In the genomic region with DNA sequence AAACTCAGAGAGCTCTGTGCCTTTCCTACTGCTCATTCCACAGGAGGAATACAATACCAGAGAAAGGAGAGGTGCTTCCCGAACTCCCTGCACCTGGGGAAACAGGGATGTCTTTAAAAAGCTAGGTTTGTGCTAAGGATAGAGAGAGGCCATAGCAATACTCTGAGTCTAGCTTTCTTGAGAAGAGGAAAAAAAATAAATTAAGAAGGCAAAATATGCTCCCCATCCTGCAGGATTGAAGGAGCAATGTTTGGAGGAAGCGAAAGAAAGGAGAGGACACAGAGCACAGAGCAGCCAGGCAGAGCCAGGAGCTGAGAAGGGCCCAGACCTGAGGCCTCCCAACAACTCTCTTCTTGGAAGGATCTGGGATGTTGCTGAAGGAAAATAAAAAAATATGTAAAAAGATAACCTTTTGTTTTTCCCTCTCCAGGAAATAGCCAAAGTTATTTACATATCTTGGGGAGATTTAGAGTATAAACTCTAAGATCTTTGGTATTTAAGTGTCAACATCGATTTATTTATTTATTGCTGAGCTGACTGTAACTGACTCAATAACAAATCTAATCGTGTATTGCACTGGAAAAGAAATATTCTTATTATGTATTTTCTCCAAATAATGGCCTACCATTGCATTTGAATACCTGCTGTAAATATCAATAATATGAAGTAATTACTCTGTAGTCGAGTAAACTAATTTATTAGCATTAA, we compare ENCODE assay signal across 12 cellular contexts. TPM values are rescaled to one million over a fixed set of nuclear protein-coding genes. Genes with fewer than 3 reads are reported as not detected.
DNase-seq lines count a peak whose midpoint lies in the region; ATAC-seq, FAIRE-seq and TF ChIP-seq lines count a peak whose summit lies in the region.
"Had no signal": no experiment of that assay in that cellular context is flagged by ENCODE, and none has a peak within 500 bp of the region (broad histone marks: within the 10 kb centered on the region; RNA-seq: fewer than 3 reads in every experiment).

No MANE protein-coding gene starts in this region.

- H3K27me3 ChIP-seq in endothelial cell of umbilical vein (ENCODE audit: control insufficient read depth in 2 of 2, insufficient read depth in 2 of 2, low read length in 2 of 2) (no peaks in the 10 kb centered on the region), small intestine (ENCODE audit: control insufficient read depth in 2 of 2, insufficient read depth in 2 of 2, low read length in 2 of 2) (peaks cover 14 to 88% of the 10 kb centered on the region in 2 donors)

- no peak for TF ChIP-seq CTCF in AG04449 (IDR thresholded peaks at IDR 0.05; ENCODE audit: insufficient read depth, low read length, missing control alignments)
- no peak for TF ChIP-seq CTCF in endothelial cell of umbilical vein (IDR thresholded peaks at IDR 0.05; ENCODE audit: extremely low read depth in 1 of 2, insufficient read depth in 1 of 2, low read depth in 1 of 2, low read length in 2 of 2)
- no peak for TF ChIP-seq CTCF in nephron progenitor cell (IDR thresholded peaks at IDR 0.05)

- peak overlapping the region; percentile 70 for H3K4me3 ChIP-seq in AG04449 (ENCODE audit: low read depth, low read length)
- peak overlapping the region; percentile 48 to 84 (median 82) for H3K4me3 ChIP-seq in endothelial cell of umbilical vein (replicated peaks in 1 of 3; ENCODE audit: insufficient read depth in 1 of 3, low read depth in 1 of 3, low read length in 3 of 3)
- H3K4me3 ChIP-seq in small intestine (ENCODE audit: low read depth in 1 of 2, low read length in 2 of 2): peak overlapping the region in 1 of 2 donors; percentile 55

- H3K4me2 ChIP-seq in endothelial cell of umbilical vein (ENCODE audit: insufficient read depth, low read length): peak overlapping the region; percentile 82

- peak overlapping the region; percentile 90 for H3K27ac ChIP-seq in endothelial cell of umbilical vein (ENCODE audit: insufficient read depth, low read depth, low read length)
- H3K27ac ChIP-seq in small intestine (ENCODE audit: low read depth in 1 of 2, low read length in 1 of 2): no peak overlapping the region
- H3K27ac ChIP-seq: breast epithelium, upper lobe of left lung had no signal

- peaks cover 4% of the 10 kb centered on the region for H3K36me3 Mint-ChIP-seq in nephron progenitor cell (ENCODE audit: low read depth)

- H3K9me3 Mint-ChIP-seq in nephron progenitor cell: no peaks in the 10 kb centered on the region

- peaks cover 70% of the 10 kb centered on the region for H3K4me1 Mint-ChIP-seq in nephron progenitor cell

- CTCF ChIA-PET in AG04449 (lab: Yijun Ruan, JAX): interaction anchor here (1.0 to 3.5 kb wide), 8 partner anchors 8 to 875 kb away, joined by 3 to 51 read pairs (median 6); no protein-coding TSS in a partner anchor
- CTCF ChIA-PET in endothelial cell of umbilical vein (lab: Charles Lee): interaction anchor here (0.8 to 6.0 kb wide), 14 partner anchors 7 to 910 kb away, joined by 3 to 49 read pairs (median 4); partner anchors contain the start of genes HOXA10, HOXA13 and HOXA7

- dilution Hi-C loops in endothelial cell of umbilical vein (cut with MboI; ENCODE audit: extremely low pct_ligation_motif_present, low sequenced_read_pairs): no loop called here

- H2AFZ ChIP-seq in endothelial cell of umbilical vein (ENCODE audit: low read depth, low read length): no peak overlapping the region

- H3K4me3 Mint-ChIP-seq in nephron progenitor cell: peak overlapping the region; percentile 82

- POLR2A ChIA-PET in AG04449 (lab: Yijun Ruan, JAX) (no interaction called here), endothelial cell of umbilical vein (lab: Charles Lee) (interaction anchor here (1.1 to 2.0 kb wide), 3 partner anchors 10 to 20 kb away, joined by 3 to 6 read pairs (median 5); no protein-coding TSS in a partner anchor)

- no peak overlapping the region for H3K27ac Mint-ChIP-seq in nephron progenitor cell

- intact Hi-C loops in endothelial cell of umbilical vein (cut with micrococcal nuclease): loop anchor here (5.0 kb wide), 1 partner anchor 1329 kb away; no protein-coding TSS in a partner anchor

- 13 to 17% (median 15%) methylated on average over 5 of the region's 5 CpGs for WGBS in small intestine, 3 donors

- FAIRE-seq in endothelial cell of umbilical vein (lab: Jason Lieb, UNC) (peak; percentile 89), small intestine (lab: Jason Lieb, UNC) (no peak)

- no peaks in the 10 kb centered on the region for H4K20me1 ChIP-seq in endothelial cell of umbilical vein (replicated peaks; ENCODE audit: control insufficient read depth, extremely low read depth, insufficient read depth, low read length)

- peaks cover 67% of the 10 kb centered on the region for H3K4me1 ChIP-seq in endothelial cell of umbilical vein (ENCODE audit: control insufficient read depth, extremely low read depth, insufficient read depth, low read length)
- peaks cover 2 to 4% of the 10 kb centered on the region in 2 donors for H3K4me1 ChIP-seq in small intestine (ENCODE audit: control insufficient read depth in 2 of 2, insufficient read depth in 1 of 2, low read depth in 1 of 2, low read length in 1 of 2)

- no peak for ATAC-seq in GM18867 (IDR thresholded peaks at IDR 0.05; ENCODE audit: unreplicated experiment)
- no peak for ATAC-seq in activated CD4-positive, CD25-positive, alpha-beta regulatory T cell treated with anti-CD3 and anti-CD28 coated beads, Interleukin-2, amount 50 U/mL, for 24 hours

- peaks cover 60% of the 10 kb centered on the region for H3K79me2 ChIP-seq in endothelial cell of umbilical vein (ENCODE audit: control insufficient read depth, insufficient read depth, low read length)

- peaks cover 88% of the 10 kb centered on the region for H3K27me3 Mint-ChIP-seq in nephron progenitor cell (ENCODE audit: low read depth, poor library complexity)

- DNase-seq in AG04449 (ENCODE audit: low read depth, low spot score) (no peak), HCEC 1CT (peak; percentile 34), endothelial cell of umbilical vein (ENCODE audit: low read depth, low spot score) (peak; percentile 60), nephron progenitor cell (no peak), small intestine (no peak)
- DNase-seq in stimulated activated CD4-positive, alpha-beta T cell treated with anti-CD3 and anti-CD28 coated beads, Interleukin-12 subunit alpha, Interleukin-12 subunit beta, amount 100 ng/mL, for 4 hours: no peak
- DNase-seq: NCI-H2029 treated with DMSO at 0.1 percent for 48 hours, upper lobe of left lung had no signal

- H3K9me1 ChIP-seq in endothelial cell of umbilical vein (replicated peaks; ENCODE audit: control insufficient read depth, extremely low read depth, insufficient read depth, low read length): no peaks in the 10 kb centered on the region

- BruUV-seq in endothelial cell of umbilical vein (replicated peaks; lab: Mats Ljungman, UMichigan): no TSS peak

- no peak for TF ChIP-seq POLR2A in endothelial cell of umbilical vein (IDR thresholded peaks at IDR 0.05; ENCODE audit: low read depth, low read length)

- peak overlapping the region; percentile 88 for H3K9ac ChIP-seq in endothelial cell of umbilical vein (replicated peaks; ENCODE audit: extremely low read depth, insufficient read depth, low read length)

- H3K9me3 ChIP-seq in endothelial cell of umbilical vein (replicated peaks; ENCODE audit: control insufficient read depth, insufficient read depth, low read length) (no peaks in the 10 kb centered on the region), small intestine (ENCODE audit: control insufficient read depth, low read depth) (no peaks in the 10 kb centered on the region)
- H3K9me3 ChIP-seq: breast epithelium, upper lobe of left lung had no signal

- H3K36me3 ChIP-seq in endothelial cell of umbilical vein (ENCODE audit: control insufficient read depth in 2 of 2, extremely low read depth in 1 of 2, insufficient read depth in 2 of 2, low read length in 2 of 2) (no peaks in the 10 kb centered on the region), small intestine (ENCODE audit: control insufficient read depth in 2 of 2, insufficient read depth in 2 of 2, low read length in 2 of 2) (no peaks in the 10 kb centered on the region)
- H3K36me3 ChIP-seq: breast epithelium, upper lobe of left lung had no signal

RNA-seq across cellular contexts. Expression of gene HOXA11, which starts 1.6 kb away (rescaled TPM):
- 15.2 and 16.7 TPM in 2 replicates for total RNA-seq in endothelial cell of umbilical vein
- polyA plus RNA-seq in endothelial cell of umbilical vein (10.4 and 10.8 TPM in 2 replicates), small intestine (not detected)
- polyA plus RNA-seq in endothelial cell of umbilical vein (2011; cell fraction: cytosol; rRNA removed): 8.2 and 9.7 TPM in 2 replicates
- 4.6 and 5.5 TPM in 2 replicates for polyA plus RNA-seq in endothelial cell of umbilical vein (2011; cell fraction: nucleus; rRNA removed)
- 11.6 TPM in 2 replicates for polyA plus RNA-seq in endothelial cell of umbilical vein (2012)
- polyA minus RNA-seq in endothelial cell of umbilical vein: 6.6 and 8.6 TPM in 2 replicates
- polyA minus RNA-seq in endothelial cell of umbilical vein (2011; cell fraction: cytosol; rRNA and poly(A)+ RNA removed): 2.8 TPM
- polyA minus RNA-seq in endothelial cell of umbilical vein (2011; cell fraction: nucleus; rRNA and poly(A)+ RNA removed): 3.6 and 3.7 TPM in 2 replicates
- total RNA-seq: mononuclear cell, upper lobe of left lung had no signal

RNA-seq across cellular contexts. Expression of gene HOXA10, which starts 12.5 kb away (rescaled TPM):
- 24.4 and 27.6 TPM in 2 replicates for total RNA-seq in endothelial cell of umbilical vein
- polyA plus RNA-seq in endothelial cell of umbilical vein (23.7 and 30.3 TPM in 2 replicates), small intestine (under 1 TPM in 1 of 3 donors, not detected in 2; 0.06 TPM)
- polyA plus RNA-seq in endothelial cell of umbilical vein (2011; cell fraction: cytosol; rRNA removed): 15.8 and 19.0 TPM in 2 replicates
- polyA plus RNA-seq in endothelial cell of umbilical vein (2011; cell fraction: nucleus; rRNA removed): 16.7 TPM in 2 replicates
- polyA plus RNA-seq in endothelial cell of umbilical vein (2012): 15.1 and 20.3 TPM in 2 replicates
- 24.4 and 30.3 TPM in 2 replicates for polyA minus RNA-seq in endothelial cell of umbilical vein
- polyA minus RNA-seq in endothelial cell of umbilical vein (2011; cell fraction: cytosol; rRNA and poly(A)+ RNA removed): 3.2 TPM
- polyA minus RNA-seq in endothelial cell of umbilical vein (2011; cell fraction: nucleus; rRNA and poly(A)+ RNA removed): 8.0 and 9.1 TPM in 2 replicates

RNA-seq across cellular contexts. Expression of gene HOXA13, which starts 13.3 kb away (rescaled TPM):
- total RNA-seq in endothelial cell of umbilical vein: 0.09 and 0.22 TPM in 2 replicates
- polyA plus RNA-seq in endothelial cell of umbilical vein (0.02 TPM in 1 of 2 replicates, not detected in the other), small intestine (not detected)
- polyA plus RNA-seq in endothelial cell of umbilical vein (2011; cell fraction: cytosol; rRNA removed): 0.01 TPM in 2 replicates
- polyA plus RNA-seq in endothelial cell of umbilical vein (2011; cell fraction: nucleus; rRNA removed): 0.03 TPM in 1 of 2 replicates, not detected in the other
- polyA plus RNA-seq in endothelial cell of umbilical vein (2012): not detected in 2 replicates
- not detected in 2 replicates for polyA minus RNA-seq in endothelial cell of umbilical vein
- polyA minus RNA-seq in endothelial cell of umbilical vein (2011; cell fraction: cytosol; rRNA and poly(A)+ RNA removed): 0.72 TPM
- polyA minus RNA-seq in endothelial cell of umbilical vein (2011; cell fraction: nucleus; rRNA and poly(A)+ RNA removed): not detected in 2 replicates
- total RNA-seq: upper lobe of left lung had no signal

RNA-seq across cellular contexts. Expression of gene HOXA9, which starts 21.3 kb away (rescaled TPM):
- total RNA-seq in endothelial cell of umbilical vein: 61.6 and 62.9 TPM in 2 replicates
- polyA plus RNA-seq in endothelial cell of umbilical vein (47.2 and 84.1 TPM in 2 replicates), small intestine (under 1 TPM in 1 of 3 donors, not detected in 2; 0.28 TPM)
- 44.6 and 46.3 TPM in 2 replicates for polyA plus RNA-seq in endothelial cell of umbilical vein (2011; cell fraction: cytosol; rRNA removed)
- 94.3 and 108 TPM in 2 replicates for polyA plus RNA-seq in endothelial cell of umbilical vein (2011; cell fraction: nucleus; rRNA removed)
- polyA plus RNA-seq in endothelial cell of umbilical vein (2012): 32.3 and 47.7 TPM in 2 replicates
- 8.0 and 11.3 TPM in 2 replicates for polyA minus RNA-seq in endothelial cell of umbilical vein
- polyA minus RNA-seq in endothelial cell of umbilical vein (2011; cell fraction: cytosol; rRNA and poly(A)+ RNA removed): not detected
- 14.0 and 22.7 TPM in 2 replicates for polyA minus RNA-seq in endothelial cell of umbilical vein (2011; cell fraction: nucleus; rRNA and poly(A)+ RNA removed)

RNA-seq across cellular contexts. Expression of gene HOXA7, which starts 30.1 kb away (rescaled TPM):
- total RNA-seq in endothelial cell of umbilical vein: 15.6 and 18.5 TPM in 2 replicates
- 16.9 and 18.1 TPM in 2 replicates for polyA plus RNA-seq in endothelial cell of umbilical vein
- polyA plus RNA-seq in endothelial cell of umbilical vein (2011; cell fraction: cytosol; rRNA removed): 13.0 and 13.8 TPM in 2 replicates
- 5.6 and 8.3 TPM in 2 replicates for polyA plus RNA-seq in endothelial cell of umbilical vein (2011; cell fraction: nucleus; rRNA removed)
- 13.9 and 16.0 TPM in 2 replicates for polyA plus RNA-seq in endothelial cell of umbilical vein (2012)
- 8.6 and 9.4 TPM in 2 replicates for polyA minus RNA-seq in endothelial cell of umbilical vein
- 5.9 TPM for polyA minus RNA-seq in endothelial cell of umbilical vein (2011; cell fraction: cytosol; rRNA and poly(A)+ RNA removed)
- 3.8 and 4.1 TPM in 2 replicates for polyA minus RNA-seq in endothelial cell of umbilical vein (2011; cell fraction: nucleus; rRNA and poly(A)+ RNA removed)
- polyA plus RNA-seq in small intestine: 1 to 10 TPM in 2 of 3 donors, not detected in 1; 1.1 to 1.9 TPM

Comparison
In these comparisons a context has a peak if more than half of its experiments do, and no peak if none do; other contexts are left out.
1. DNase-seq: peak in HCEC 1CT (single experiment) and endothelial cell of umbilical vein (single experiment); none in AG04449 (single experiment), nephron progenitor cell (single experiment), stimulated activated CD4-positive, alpha-beta T cell treated with anti-CD3 and anti-CD28 coated beads, Interleukin-12 subunit alpha, Interleukin-12 subunit beta, amount 100 ng/mL, for 4 hours (single experiment) and small intestine (single experiment).
2. RNA of gene HOXA11, which starts 1.6 kb away (polyA plus RNA-seq): 4.6 to 11.6 TPM in endothelial cell of umbilical vein; not detected in small intestine; every median in the first group is over 4 times any median in the second.
3. RNA of gene HOXA10, which starts 12.5 kb away (polyA plus RNA-seq): 15.1 to 30.3 TPM in endothelial cell of umbilical vein; 0.06 TPM in small intestine; every median in the first group is over 10 times any median in the second.